In the genomic region with DNA sequence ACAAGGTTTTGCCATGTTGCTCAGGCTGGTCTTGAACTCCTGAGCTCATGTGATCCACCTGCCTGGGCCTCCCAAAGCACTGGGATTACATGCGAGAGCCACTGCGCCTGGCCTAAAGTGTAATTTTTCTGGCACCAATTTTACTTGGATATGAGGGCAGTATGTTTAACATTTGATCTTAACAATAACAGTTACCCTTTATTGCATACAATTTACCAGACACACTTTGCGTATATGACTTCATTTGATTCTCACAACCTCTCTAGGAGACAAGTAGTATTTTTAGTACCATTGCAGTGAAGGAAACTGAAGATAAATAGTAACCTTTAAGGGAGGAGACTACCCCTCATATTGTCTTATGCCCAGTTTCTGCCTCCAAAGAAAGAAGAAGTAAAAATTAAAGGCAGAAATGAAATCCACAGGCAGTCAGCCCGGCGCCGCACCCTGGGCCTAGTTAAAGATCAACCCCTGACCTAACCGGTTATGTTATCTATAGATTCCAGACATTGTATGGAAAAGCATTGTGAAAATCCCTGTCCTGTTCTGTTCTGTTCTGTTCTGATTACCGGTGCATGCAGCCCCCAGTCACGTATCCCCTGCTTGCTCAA, we compare ENCODE assay signal across 5 cellular contexts. TPM values are rescaled to one million over a fixed set of nuclear protein-coding genes. Genes with fewer than 3 reads are reported as not detected.
"Had no signal": no experiment of that assay in that cellular context is flagged by ENCODE, and none has a peak within 500 bp of the region (broad histone marks: within the 10 kb centered on the region; RNA-seq: fewer than 3 reads in every experiment).

No MANE protein-coding gene starts in this region.

RNA-seq across cellular contexts. Expression of gene CYP26A1, which starts 54.0 kb away (rescaled TPM):
- total RNA-seq: HepG2, HT1080, IMR-90, SK-MEL-5 had no signal
- polyA plus RNA-seq: SK-N-SH had no signal
